In the genomic region with DNA sequence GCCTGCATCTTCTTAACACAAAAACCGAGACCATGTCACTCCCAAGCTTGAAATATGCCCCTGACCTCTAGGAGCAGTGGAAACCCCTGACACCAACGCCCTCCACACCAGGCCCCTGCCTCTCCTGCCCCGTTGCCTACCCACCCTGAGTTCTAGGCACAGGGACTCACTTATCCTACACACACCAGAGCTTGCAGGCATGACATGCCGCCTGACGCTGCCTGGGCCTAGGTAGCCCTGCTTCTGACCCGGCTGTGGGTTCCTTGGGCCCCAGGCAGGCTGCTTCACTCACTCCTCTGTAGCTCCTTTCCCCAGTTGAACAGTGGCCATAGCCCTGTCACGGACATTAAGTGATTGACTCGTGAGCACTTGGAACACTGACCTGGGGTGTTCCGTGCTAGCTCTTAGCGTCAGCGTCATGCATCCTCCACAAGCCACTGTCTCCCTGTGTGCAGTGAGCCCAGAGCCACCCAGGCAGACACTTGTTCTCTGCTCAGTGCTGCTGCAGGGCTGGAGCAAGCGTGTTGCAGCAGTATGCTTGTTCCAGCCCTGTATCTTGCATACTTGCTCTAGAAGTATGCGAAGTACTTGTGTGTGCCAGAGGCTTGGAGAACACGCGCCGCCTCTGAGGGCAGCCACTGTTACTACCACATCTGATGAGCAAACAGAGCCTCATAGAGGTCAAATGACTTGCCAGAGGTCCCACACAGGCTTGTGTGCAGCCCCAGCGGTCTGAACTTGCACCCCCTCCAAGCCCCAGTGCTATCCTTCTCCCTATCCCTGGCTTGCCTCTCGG, we compare ENCODE assay signal across 15 cellular contexts. TPM values are rescaled to one million over a fixed set of nuclear protein-coding genes. Genes with fewer than 3 reads are reported as not detected.
DNase-seq lines count a peak whose midpoint lies in the region; ATAC-seq, FAIRE-seq and TF ChIP-seq lines count a peak whose summit lies in the region.
"Had no signal": no experiment of that assay in that cellular context is flagged by ENCODE, and none has a peak within 500 bp of the region (broad histone marks: within the 10 kb centered on the region; RNA-seq: fewer than 3 reads in every experiment).

No MANE protein-coding gene starts in this region.

- no peak for TF ChIP-seq EP300 in K562 (IDR thresholded peaks at IDR 0.05; ENCODE audit: low read length)

- H3K27me3 ChIP-seq in K562 (ENCODE audit: control insufficient read depth in 2 of 2, insufficient read depth in 2 of 2, low read length in 2 of 2) (peaks cover 4 to 15% of the 10 kb centered on the region in 2 experiments; a peak in 4 of 5 replicates), skeletal muscle satellite cell (ENCODE audit: control insufficient read depth, insufficient read depth, low read length) (no peaks in the 10 kb centered on the region)

- no peak for TF ChIP-seq POLR2A in K562 (conservative IDR thresholded peaks at IDR 0.05)

- no peak overlapping the region for H3K27ac ChIP-seq in K562 (ENCODE audit: extremely low read depth, low read depth, low read length)
- no peak overlapping the region for H3K27ac ChIP-seq in RWPE1
- peak overlapping the region in 1 of 2 donors; percentile 5 for H3K27ac ChIP-seq in coronary artery

- peak; percentile 15; the same call in 2 of the 3 replicates for ATAC-seq in K562
- ATAC-seq: activated naive CD4-positive, alpha-beta T cell treated with anti-CD3 and anti-CD28 coated beads, Interleukin-2, amount 50 U/mL, for 72 hours had no signal

- H3K9ac ChIP-seq in K562 (ENCODE audit: insufficient read depth in 1 of 2, low read depth in 2 of 2, low read length in 2 of 2) (no peak overlapping the region), skeletal muscle satellite cell (ENCODE audit: low read depth, low read length) (no peak overlapping the region)

- H3K79me2 ChIP-seq in K562 (ENCODE audit: control insufficient read depth, insufficient read depth, low read length) = no peaks in the 10 kb centered on the region

- CTCF ChIA-PET in K562 (lab: Yijun Ruan, JAX; ENCODE audit: low intra/inter-chr PET ratio) (no interaction called here), RWPE1 (lab: Yijun Ruan, JAX) (interaction anchor here (1.1 kb wide), 1 partner anchor 57 kb away, joined by 3 read pairs; no protein-coding TSS in a partner anchor)

- H3K4me3 Mint-ChIP-seq in activated T-helper 2 cell treated with anti-CD3 and anti-CD28 coated beads, Interferon-gamma antibody, Interleukin-2, Interleukin-4, amounts not matched to agents 10 μg/mL and 5 μg/mL and 100 μg/mL, durations not matched to agents 14 hours and 24 hours and 36 hours (ENCODE audit: low read depth) = no peak overlapping the region

- DNase-seq in ELR (ENCODE audit: low read depth) = peak; percentile 71
- no peak for DNase-seq in K562 (ENCODE audit: extremely low read depth in 1 of 4, low spot score in 3 of 4)
- peak; percentile 47 for DNase-seq in iris pigment epithelial cell (ENCODE audit: low read depth)
- no peak for DNase-seq in activated T-helper 2 cell treated with anti-CD3 and anti-CD28 coated beads, Interferon-gamma antibody, Interleukin-2, Interleukin-4, amounts not matched to agents 10 μg/mL and 5 μg/mL and 100 μg/mL, durations not matched to agents 14 hours and 24 hours and 36 hours (ENCODE audit: low spot score)
- DNase-seq in RWPE1 (ENCODE audit: low spot score) = no peak
- no peak for DNase-seq in GM13976 (ENCODE audit: low spot score)
- no peak for DNase-seq in coronary artery (ENCODE audit: low spot score)
- DNase-seq: activated CD4-positive, alpha-beta T cell treated with anti-CD3 and anti-CD28 coated beads, Interleukin-2, amount 50 U/mL, for 4 hours; COR-L47; NCI-H1048; NCI-H524 treated with DMSO at 0.1 percent for 48 hours had no signal

- H3K4me2 ChIP-seq in K562 (ENCODE audit: insufficient read depth, low read length) = no peak overlapping the region
- H3K4me2 ChIP-seq in skeletal muscle satellite cell (ENCODE audit: low read length) = peak overlapping the region; percentile 21

- FAIRE-seq in K562 (lab: Jason Lieb, UNC) = no peak

- H3K4me3 ChIP-seq in K562 (no peak overlapping the region), skeletal muscle satellite cell (ENCODE audit: low read length) (no peak overlapping the region), coronary artery (no peak overlapping the region)

- TF ChIP-seq CTCF in K562 (IDR thresholded peaks at IDR 0.05 in 2 of 3, conservative IDR thresholded peaks at IDR 0.05 in 1 of 3; ENCODE audit: insufficient read depth in 2 of 3, low read depth in 1 of 3, low read length in 3 of 3) (no peak), RWPE1 (conservative IDR thresholded peaks at IDR 0.05; ENCODE audit: low read depth) (no peak), GM13976 (IDR thresholded peaks at IDR 0.05; ENCODE audit: borderline replicate concordance, control extremely low read depth, extremely low read depth, insufficient read depth, missing control alignments) (no peak), coronary artery (IDR thresholded peaks at IDR 0.05) (no peak)

- H4K20me1 ChIP-seq in K562 (replicated peaks; ENCODE audit: control insufficient read depth, insufficient read depth, low read length) = no peaks in the 10 kb centered on the region

- H3K27me3 Mint-ChIP-seq in activated T-helper 2 cell treated with anti-CD3 and anti-CD28 coated beads, Interferon-gamma antibody, Interleukin-2, Interleukin-4, amounts not matched to agents 10 μg/mL and 5 μg/mL and 100 μg/mL, durations not matched to agents 14 hours and 24 hours and 36 hours (ENCODE audit: low read depth) = no peaks in the 10 kb centered on the region

- H3K9me3 Mint-ChIP-seq in activated T-helper 2 cell treated with anti-CD3 and anti-CD28 coated beads, Interferon-gamma antibody, Interleukin-2, Interleukin-4, amounts not matched to agents 10 μg/mL and 5 μg/mL and 100 μg/mL, durations not matched to agents 14 hours and 24 hours and 36 hours = no peaks in the 10 kb centered on the region
- H3K9me3 Mint-ChIP-seq: activated naive CD4-positive, alpha-beta T cell treated with anti-CD3 and anti-CD28 coated beads, Interleukin-2, amount 50 U/mL, for 72 hours had no signal

- peaks cover 1% of the 10 kb centered on the region for H3K4me1 Mint-ChIP-seq in activated T-helper 2 cell treated with anti-CD3 and anti-CD28 coated beads, Interferon-gamma antibody, Interleukin-2, Interleukin-4, amounts not matched to agents 10 μg/mL and 5 μg/mL and 100 μg/mL, durations not matched to agents 14 hours and 24 hours and 36 hours (ENCODE audit: low read depth)

- BruUV-seq in K562 (replicated peaks; lab: Mats Ljungman, UMichigan) = no TSS peak

- POLR2A ChIA-PET in K562 (lab: Yijun Ruan, JAX) = interaction anchor here (0.7 to 0.9 kb wide), 3 partner anchors 8 to 72 kb away, joined by 3 read pairs; no protein-coding TSS in a partner anchor
- POLR2A ChIA-PET in RWPE1 (lab: Yijun Ruan, JAX; ENCODE audit: low non-redundant PET) = no interaction called here

- no peaks in the 10 kb centered on the region for H3K9me3 ChIP-seq in K562 (replicated peaks; ENCODE audit: control insufficient read depth, insufficient read depth, low read depth, low read length)
- H3K9me3 ChIP-seq in skeletal muscle satellite cell (replicated peaks; ENCODE audit: low read length) = no peaks in the 10 kb centered on the region

- WGBS in K562 (ENCODE audit: insufficient coverage, low coverage, missing lambda C conversion rate) = 22% methylated on average over 9 of the region's 18 CpGs

- H3K4me1 ChIP-seq in K562 (replicated peaks in 1 of 2; ENCODE audit: control insufficient read depth in 2 of 2, insufficient read depth in 2 of 2, low read length in 2 of 2) (peaks cover 0 to 6% of the 10 kb centered on the region in 2 experiments; a peak in 2 of 5 replicates), skeletal muscle satellite cell (ENCODE audit: control insufficient read depth, insufficient read depth, low read length) (peaks cover 14% of the 10 kb centered on the region)

- H3K36me3 Mint-ChIP-seq in activated T-helper 2 cell treated with anti-CD3 and anti-CD28 coated beads, Interferon-gamma antibody, Interleukin-2, Interleukin-4, amounts not matched to agents 10 μg/mL and 5 μg/mL and 100 μg/mL, durations not matched to agents 14 hours and 24 hours and 36 hours (ENCODE audit: low read depth) = peaks cover 8% of the 10 kb centered on the region
- H3K36me3 Mint-ChIP-seq: activated naive CD4-positive, alpha-beta T cell treated with anti-CD3 and anti-CD28 coated beads, Interleukin-2, amount 50 U/mL, for 72 hours had no signal

- in situ Hi-C loops in K562 (cut with MboI) (no loop called here), GM13976 (cut with MboI; ENCODE audit: low sequenced_read_pairs, unreplicated experiment) (no loop called here)

- intact Hi-C loops in K562 (cut with micrococcal nuclease) = no loop called here
- intact Hi-C loops in activated T-helper 2 cell treated with anti-CD3 and anti-CD28 coated beads, Interferon-gamma antibody, Interleukin-2, Interleukin-4, amounts not matched to agents 10 μg/mL and 5 μg/mL and 100 μg/mL, durations not matched to agents 14 hours and 24 hours and 36 hours (cut with micrococcal nuclease) = no loop called here

- no peak for TF ChIP-seq RAD21 in K562 (CRISPR knock-in tag; conservative IDR thresholded peaks at IDR 0.05 in 1 of 2, IDR thresholded peaks at IDR 0.05 in 1 of 2)

- H3K36me3 ChIP-seq in K562 (ENCODE audit: control insufficient read depth, insufficient read depth, low read length) (peaks cover 16% of the 10 kb centered on the region; the same call in 1 of the 3 replicates), skeletal muscle satellite cell (ENCODE audit: insufficient read depth, low read length) (peaks cover 24% of the 10 kb centered on the region)

- H3K9me1 ChIP-seq in K562 (ENCODE audit: control insufficient read depth, insufficient read depth, low read length) = no peaks in the 10 kb centered on the region

- H3K27ac Mint-ChIP-seq in activated T-helper 2 cell treated with anti-CD3 and anti-CD28 coated beads, Interferon-gamma antibody, Interleukin-2, Interleukin-4, amounts not matched to agents 10 μg/mL and 5 μg/mL and 100 μg/mL, durations not matched to agents 14 hours and 24 hours and 36 hours = no peak overlapping the region

- no peak overlapping the region for H2AFZ ChIP-seq in K562 (ENCODE audit: low read depth, low read length)

RNA-seq across cellular contexts. Expression of gene OTUB2, which starts 15.6 kb away (rescaled TPM):
- 0.12 and 0.72 TPM in 2 replicates for total RNA-seq in K562 (2011; cell fraction: chromatin; rRNA removed; ENCODE audit: low replicate concordance)
- total RNA-seq in K562 (2011; cell fraction: nucleolus; rRNA removed) = 0.26 and 1.0 TPM in 2 replicates
- total RNA-seq in K562 (2011; cell fraction: nucleoplasm; rRNA removed) = 0.22 and 0.38 TPM in 2 replicates
- total RNA-seq in K562 (2014; rRNA removed) = 0.23 and 0.24 TPM in 2 replicates
- total RNA-seq in K562 (2014; rRNA removed; fragmentation: Illumina TruSeq; extraction: Trizol) = 0.07 and 0.35 TPM in 2 replicates
- 0.11 and 0.15 TPM in 2 replicates for total RNA-seq in K562 (2015; rRNA removed; fragmentation: Illumina TruSeq; extraction: Trizol)
- 0.31 and 0.34 TPM in 2 replicates for total RNA-seq in K562 (2021)
- 0.11 and 0.20 TPM in 2 replicates for polyA plus RNA-seq in K562 (2011; rRNA removed)
- polyA plus RNA-seq in K562 (2011; cell fraction: cytosol; rRNA removed) = 0.09 and 0.12 TPM in 2 replicates
- polyA plus RNA-seq in K562 (2011; cell fraction: nucleus; rRNA removed) = 0.18 and 0.33 TPM in 2 replicates
- 0.21 and 0.28 TPM in 2 replicates for polyA plus RNA-seq in K562 (2012)
- polyA plus RNA-seq in K562 (2014; fragmentation: Illumina TruSeq; extraction: Trizol) = 0.15 and 0.21 TPM in 2 replicates
- under 1 TPM; 0.01 to 0.08 TPM for polyA plus RNA-seq in K562 (2014; fragmentation: Nextera tagmentation; extraction: Ambion mirVana)
- polyA plus RNA-seq in K562 (2014; rRNA removed) = 0.08 and 0.26 TPM in 2 replicates
- 0.18 and 0.46 TPM in 2 replicates for polyA minus RNA-seq in K562 (2011; rRNA and poly(A)+ RNA removed)
- polyA minus RNA-seq in K562 (2011; cell fraction: cytosol; rRNA and poly(A)+ RNA removed) = 0.67 TPM in 1 of 2 replicates, not detected in the other
- 0.22 and 0.40 TPM in 2 replicates for polyA minus RNA-seq in K562 (2011; cell fraction: nucleus; rRNA and poly(A)+ RNA removed)
- total RNA-seq in skeletal muscle satellite cell (2012; rRNA removed) = 1.0 and 2.4 TPM in 2 replicates
- total RNA-seq in activated T-helper 2 cell treated with anti-CD3 and anti-CD28 coated beads, Interferon-gamma antibody, Interleukin-2, Interleukin-4, amounts not matched to agents 10 μg/mL and 5 μg/mL and 100 μg/mL, durations not matched to agents 14 hours and 24 hours and 36 hours = 2.1 and 2.3 TPM in 2 replicates

RNA-seq across cellular contexts. Expression of gene DDX24, which starts 39.3 kb away (rescaled TPM):
- total RNA-seq in K562 (2011; cell fraction: chromatin; rRNA removed; ENCODE audit: low replicate concordance) = 39.3 and 70.0 TPM in 2 replicates
- total RNA-seq in K562 (2011; cell fraction: nucleolus; rRNA removed) = 36.2 TPM in 2 replicates
- 33.4 and 34.7 TPM in 2 replicates for total RNA-seq in K562 (2011; cell fraction: nucleoplasm; rRNA removed)
- total RNA-seq in K562 (2014; rRNA removed) (98.3 and 104 TPM in 2 replicates), K562 (2014; rRNA removed; fragmentation: Illumina TruSeq; extraction: Trizol) (129 and 139 TPM in 2 replicates), K562 (2015; rRNA removed; fragmentation: Illumina TruSeq; extraction: Trizol) (122 and 125 TPM in 2 replicates), K562 (2021) (118 and 127 TPM in 2 replicates)
- polyA plus RNA-seq in K562 (2011; rRNA removed) (95.7 and 98.6 TPM in 2 replicates), K562 (2014; fragmentation: Illumina TruSeq; extraction: Trizol) (139 and 175 TPM in 2 replicates), K562 (2014; fragmentation: Nextera tagmentation; extraction: Ambion mirVana) (100 to 1,000 TPM in 1 of 2 experiments, 10 to 100 TPM in 1; 95.1 to 136 TPM), K562 (2014; rRNA removed) (67.4 and 82.4 TPM in 2 replicates)
- polyA plus RNA-seq in K562 (2011; cell fraction: cytosol; rRNA removed) = 61.5 and 65.0 TPM in 2 replicates
- 76.7 and 77.4 TPM in 2 replicates for polyA plus RNA-seq in K562 (2011; cell fraction: nucleus; rRNA removed)
- 67.1 and 89.1 TPM in 2 replicates for polyA plus RNA-seq in K562 (2012)
- polyA minus RNA-seq in K562 (2011; rRNA and poly(A)+ RNA removed) = 102 and 114 TPM in 2 replicates
- 32.5 and 54.1 TPM in 2 replicates for polyA minus RNA-seq in K562 (2011; cell fraction: cytosol; rRNA and poly(A)+ RNA removed)
- 28.8 and 48.1 TPM in 2 replicates for polyA minus RNA-seq in K562 (2011; cell fraction: nucleus; rRNA and poly(A)+ RNA removed)
- total RNA-seq in skeletal muscle satellite cell (2012; rRNA removed) = 105 and 122 TPM in 2 replicates
- 276 and 277 TPM in 2 replicates for total RNA-seq in activated T-helper 2 cell treated with anti-CD3 and anti-CD28 coated beads, Interferon-gamma antibody, Interleukin-2, Interleukin-4, amounts not matched to agents 10 μg/mL and 5 μg/mL and 100 μg/mL, durations not matched to agents 14 hours and 24 hours and 36 hours

RNA-seq across cellular contexts. Expression of gene IFI27L1, which starts 39.4 kb away (rescaled TPM):
- total RNA-seq in K562 (2011; cell fraction: chromatin; rRNA removed; ENCODE audit: low replicate concordance) = 24.1 and 32.5 TPM in 2 replicates
- total RNA-seq in K562 (2011; cell fraction: nucleolus; rRNA removed) = 33.0 and 35.5 TPM in 2 replicates
- 30.1 and 34.7 TPM in 2 replicates for total RNA-seq in K562 (2011; cell fraction: nucleoplasm; rRNA removed)
- 20.3 and 24.6 TPM in 2 replicates for total RNA-seq in K562 (2014; rRNA removed)
- total RNA-seq in K562 (2014; rRNA removed; fragmentation: Illumina TruSeq; extraction: Trizol) = 13.8 and 19.7 TPM in 2 replicates
- total RNA-seq in K562 (2015; rRNA removed; fragmentation: Illumina TruSeq; extraction: Trizol) = 17.6 and 17.8 TPM in 2 replicates
- total RNA-seq in K562 (2021) = 20.2 and 23.8 TPM in 2 replicates
- 28.0 and 31.9 TPM in 2 replicates for polyA plus RNA-seq in K562 (2011; rRNA removed)
- 35.9 TPM in 2 replicates for polyA plus RNA-seq in K562 (2011; cell fraction: cytosol; rRNA removed)
- 50.2 and 57.1 TPM in 2 replicates for polyA plus RNA-seq in K562 (2011; cell fraction: nucleus; rRNA removed)
- 23.6 and 32.5 TPM in 2 replicates for polyA plus RNA-seq in K562 (2012)
- 14.5 and 19.3 TPM in 2 replicates for polyA plus RNA-seq in K562 (2014; fragmentation: Illumina TruSeq; extraction: Trizol)
- polyA plus RNA-seq in K562 (2014; fragmentation: Nextera tagmentation; extraction: Ambion mirVana) = 10 to 100 TPM; 22.8 to 28.0 TPM
- 25.0 and 25.6 TPM in 2 replicates for polyA plus RNA-seq in K562 (2014; rRNA removed)
- polyA minus RNA-seq in K562 (2011; rRNA and poly(A)+ RNA removed) = 4.8 and 7.3 TPM in 2 replicates
- polyA minus RNA-seq in K562 (2011; cell fraction: cytosol; rRNA and poly(A)+ RNA removed) = 3.3 and 5.8 TPM in 2 replicates
- polyA minus RNA-seq in K562 (2011; cell fraction: nucleus; rRNA and poly(A)+ RNA removed) = 6.5 and 11.7 TPM in 2 replicates
- total RNA-seq in skeletal muscle satellite cell (2012; rRNA removed) = 5.1 and 9.0 TPM in 2 replicates
- total RNA-seq in activated T-helper 2 cell treated with anti-CD3 and anti-CD28 coated beads, Interferon-gamma antibody, Interleukin-2, Interleukin-4, amounts not matched to agents 10 μg/mL and 5 μg/mL and 100 μg/mL, durations not matched to agents 14 hours and 24 hours and 36 hours = 27.7 and 31.2 TPM in 2 replicates

RNA-seq across cellular contexts. Expression of gene CCDC197, which starts 44.6 kb away (rescaled TPM):
- total RNA-seq in K562 (2011; cell fraction: chromatin; rRNA removed; ENCODE audit: low replicate concordance) = not detected in 2 replicates
- total RNA-seq in K562 (2011; cell fraction: nucleolus; rRNA removed) = not detected in 2 replicates
- total RNA-seq in K562 (2011; cell fraction: nucleoplasm; rRNA removed) = not detected in 2 replicates
- not detected in 2 replicates for total RNA-seq in K562 (2014; rRNA removed)
- total RNA-seq in K562 (2014; rRNA removed; fragmentation: Illumina TruSeq; extraction: Trizol) = not detected in 2 replicates
- not detected in 2 replicates for total RNA-seq in K562 (2015; rRNA removed; fragmentation: Illumina TruSeq; extraction: Trizol)
- total RNA-seq in K562 (2021) = not detected in 2 replicates
- polyA plus RNA-seq in K562 (2011; rRNA removed) = not detected in 2 replicates
- not detected in 2 replicates for polyA plus RNA-seq in K562 (2011; cell fraction: cytosol; rRNA removed)
- not detected in 2 replicates for polyA plus RNA-seq in K562 (2011; cell fraction: nucleus; rRNA removed)
- polyA plus RNA-seq in K562 (2012) = not detected in 2 replicates
- polyA plus RNA-seq in K562 (2014; fragmentation: Illumina TruSeq; extraction: Trizol) = not detected in 2 replicates
- not detected for polyA plus RNA-seq in K562 (2014; fragmentation: Nextera tagmentation; extraction: Ambion mirVana)
- polyA plus RNA-seq in K562 (2014; rRNA removed) = not detected in 2 replicates
- polyA minus RNA-seq in K562 (2011; rRNA and poly(A)+ RNA removed) = not detected in 2 replicates
- not detected in 2 replicates for polyA minus RNA-seq in K562 (2011; cell fraction: cytosol; rRNA and poly(A)+ RNA removed)
- polyA minus RNA-seq in K562 (2011; cell fraction: nucleus; rRNA and poly(A)+ RNA removed) = not detected in 2 replicates
- not detected in 2 replicates for total RNA-seq in skeletal muscle satellite cell (2012; rRNA removed)
- 0.11 TPM in 1 of 2 replicates, not detected in the other for total RNA-seq in activated T-helper 2 cell treated with anti-CD3 and anti-CD28 coated beads, Interferon-gamma antibody, Interleukin-2, Interleukin-4, amounts not matched to agents 10 μg/mL and 5 μg/mL and 100 μg/mL, durations not matched to agents 14 hours and 24 hours and 36 hours
- total RNA-seq: osteocyte had no signal
- polyA plus RNA-seq: thymus had no signal

Comparison
In these comparisons a context has a peak if more than half of its experiments do, and no peak if none do; other contexts are left out.
1. DNase-seq: peak in ELR (single experiment) and iris pigment epithelial cell (single experiment); none in K562 (0 of 4), activated T-helper 2 cell treated with anti-CD3 and anti-CD28 coated beads, Interferon-gamma antibody, Interleukin-2, Interleukin-4, amounts not matched to agents 10 μg/mL and 5 μg/mL and 100 μg/mL, durations not matched to agents 14 hours and 24 hours and 36 hours (single experiment), RWPE1 (single experiment), GM13976 (single experiment) and coronary artery (single experiment).